8 cellular contexts compared by ENCODE assay signal in the genomic region with DNA sequence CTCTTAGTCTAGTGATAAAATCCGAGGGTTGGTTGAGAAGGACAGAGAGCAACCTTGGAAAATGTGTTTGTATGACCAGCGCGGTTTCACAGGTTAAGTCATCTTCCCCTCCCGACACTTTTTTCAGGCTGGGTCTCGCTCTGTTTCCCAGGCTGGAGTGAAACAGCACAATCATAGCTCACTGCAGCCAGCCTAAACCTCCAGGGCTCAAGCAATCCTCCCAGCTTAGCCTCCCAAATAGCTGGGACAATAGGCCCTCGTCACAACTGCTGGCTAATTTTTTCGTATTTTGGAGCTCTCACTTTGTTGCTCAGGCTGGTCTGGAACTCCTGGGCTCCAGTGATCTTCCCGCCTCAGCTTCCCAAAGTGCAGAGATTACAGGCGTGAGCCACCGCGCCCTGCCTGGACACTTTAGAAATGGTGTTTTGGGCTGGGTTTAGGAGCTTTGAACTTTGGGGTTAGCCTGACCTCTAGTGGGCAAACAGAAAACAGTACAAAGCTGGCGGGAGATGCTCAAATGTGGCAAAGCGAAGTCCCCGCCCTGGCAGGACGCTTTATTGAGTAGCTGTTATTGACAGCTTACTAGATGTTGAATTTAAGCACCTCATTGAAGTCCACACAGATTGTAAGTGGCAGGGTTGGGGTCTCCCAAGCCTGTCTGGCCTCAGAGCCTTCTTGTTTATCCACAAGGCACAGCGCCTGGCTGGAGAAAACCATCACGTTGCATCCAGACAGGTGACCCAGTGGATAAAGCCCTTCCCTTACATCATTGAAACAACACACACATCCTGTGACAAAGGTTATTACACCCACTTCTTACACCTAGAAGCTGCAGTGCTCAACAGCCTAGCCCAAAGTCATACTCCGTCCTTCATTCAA. TPM values are rescaled to one million over a fixed set of nuclear protein-coding genes. Genes with fewer than 3 reads are reported as not detected.
DNase-seq lines count a peak whose midpoint lies in the region; ATAC-seq, FAIRE-seq and TF ChIP-seq lines count a peak whose summit lies in the region.

No MANE protein-coding gene starts in this region.

- peaks cover 3% of the 10 kb centered on the region for H3K4me1 Mint-ChIP-seq in activated naive CD8-positive, alpha-beta T cell treated with anti-CD3 and anti-CD28 coated beads, Interleukin-2, amount 50 U/mL, for 24 hours

- H3K4me2 ChIP-seq in A549: peak overlapping the region; percentile 49

- H3K36me3 Mint-ChIP-seq in activated naive CD8-positive, alpha-beta T cell treated with anti-CD3 and anti-CD28 coated beads, Interleukin-2, amount 50 U/mL, for 24 hours (ENCODE audit: low read depth): no peaks in the 10 kb centered on the region

- DNase-seq in A549 (ENCODE audit: low read depth in 1 of 2, low spot score in 1 of 2): peak; percentile 65 to 74
- peak; percentile 69 for DNase-seq in M059J (ENCODE audit: low read depth)
- DNase-seq in SW480 (ENCODE audit: low spot score): peak; percentile 56
- peak; percentile 54 for DNase-seq in activated naive CD8-positive, alpha-beta T cell treated with anti-CD3 and anti-CD28 coated beads, Interleukin-2, amount 50 U/mL, for 24 hours
- no peak for DNase-seq in left ventricle myocardium inferior
- peak in 1 of 2 donors; percentile 8 for DNase-seq in gastrocnemius medialis

- H3K27ac ChIP-seq in A549 (no peak overlapping the region), left ventricle myocardium inferior (replicated peaks) (no peak overlapping the region), gastrocnemius medialis (no peak overlapping the region)

- H3K4me3 Mint-ChIP-seq in activated naive CD8-positive, alpha-beta T cell treated with anti-CD3 and anti-CD28 coated beads, Interleukin-2, amount 50 U/mL, for 24 hours: no peak overlapping the region

- no peak overlapping the region for H3K27ac Mint-ChIP-seq in activated naive CD8-positive, alpha-beta T cell treated with anti-CD3 and anti-CD28 coated beads, Interleukin-2, amount 50 U/mL, for 24 hours

- no peak for FAIRE-seq in A549 (lab: Jason Lieb, UNC)

- TF ChIP-seq CTCF in A549 (IDR thresholded peaks at IDR 0.05): peak; percentile 82
- TF ChIP-seq CTCF in GM12875 (IDR thresholded peaks at IDR 0.05; ENCODE audit: borderline replicate concordance, insufficient read depth, low read depth, low read length): peak; percentile 72
- peak; percentile 84 for TF ChIP-seq CTCF in left ventricle myocardium inferior (IDR thresholded peaks at IDR 0.05; ENCODE audit: borderline replicate concordance)
- TF ChIP-seq CTCF in gastrocnemius medialis (IDR thresholded peaks at IDR 0.05 in 4 of 5, conservative IDR thresholded peaks at IDR 0.05 in 1 of 5): peak; percentile 33 to 72 (median 59)

- CTCF ChIA-PET in A549 (lab: Yijun Ruan, JAX): interaction anchor here (0.6 to 13.8 kb wide), 56 partner anchors 9 to 1651 kb away, joined by 3 to 279 read pairs (median 4); partner anchors contain the start of gene PLK1

- no peaks in the 10 kb centered on the region for H3K9me3 Mint-ChIP-seq in activated naive CD8-positive, alpha-beta T cell treated with anti-CD3 and anti-CD28 coated beads, Interleukin-2, amount 50 U/mL, for 24 hours

- POLR2A ChIA-PET in A549 (lab: Yijun Ruan, JAX): interaction anchor here (0.6 kb wide), 1 partner anchor 28 kb away, joined by 5 read pairs; no protein-coding TSS in a partner anchor

- 20% methylated on average over 18 of the region's 18 CpGs for WGBS in A549 (ENCODE audit: missing lambda C conversion rate)

- peak; percentile 91 to 94 for TF ChIP-seq RAD21 in A549 (conservative IDR thresholded peaks at IDR 0.05 in 1 of 2, IDR thresholded peaks at IDR 0.05 in 1 of 2)

- ATAC-seq in A549: peak; percentile 92 to 98
- ATAC-seq in activated naive CD8-positive, alpha-beta T cell treated with anti-CD3 and anti-CD28 coated beads, Interleukin-2, amount 50 U/mL, for 24 hours: peak; percentile 89
- ATAC-seq in gastrocnemius medialis: peak; percentile 56 to 65
- ATAC-seq in GM18517 (IDR thresholded peaks at IDR 0.05; ENCODE audit: unreplicated experiment): no peak

- H3K4me1 ChIP-seq in A549 (no peaks in the 10 kb centered on the region), left ventricle myocardium inferior (no peaks in the 10 kb centered on the region), gastrocnemius medialis (peaks cover 3 to 7% of the 10 kb centered on the region in 2 donors)

- no peak for TF ChIP-seq POLR2A in A549 (IDR thresholded peaks at IDR 0.05; ENCODE audit: low read length)
- no peak for TF ChIP-seq POLR2A in gastrocnemius medialis (IDR thresholded peaks at IDR 0.05)

- H3K27me3 ChIP-seq in left ventricle myocardium inferior (ENCODE audit: low read depth) (peaks cover 72% of the 10 kb centered on the region), gastrocnemius medialis (no peaks in the 10 kb centered on the region)

- in situ Hi-C loops in gastrocnemius medialis (cut with MboI; ENCODE audit: low sequenced_read_pairs in 4 of 4): loop anchor here in 2 of 4 donors (10.0 to 25.0 kb wide), 2 partner anchors 460 to 842 kb away; no protein-coding TSS in a partner anchor

- H3K4me3 ChIP-seq in A549 (no peak overlapping the region), GM12875 (ENCODE audit: low read depth, low read length) (no peak overlapping the region), left ventricle myocardium inferior (no peak overlapping the region), gastrocnemius medialis (no peak overlapping the region)

- intact Hi-C loops in left ventricle myocardium inferior (cut with micrococcal nuclease): no loop called here
- intact Hi-C loops in gastrocnemius medialis (cut with DNase I; ENCODE audit: low total_unique reads): loop anchor here (10.0 kb wide), 2 partner anchors 460 to 950 kb away; partner anchors contain the start of genes EARS2 and UBFD1

- H3K36me3 ChIP-seq in left ventricle myocardium inferior (no peaks in the 10 kb centered on the region), gastrocnemius medialis (no peaks in the 10 kb centered on the region)

- TF ChIP-seq EP300 in A549 (IDR thresholded peaks at IDR 0.05): no peak

- H3K27me3 Mint-ChIP-seq in activated naive CD8-positive, alpha-beta T cell treated with anti-CD3 and anti-CD28 coated beads, Interleukin-2, amount 50 U/mL, for 24 hours: peaks cover 7% of the 10 kb centered on the region

- no peaks in the 10 kb centered on the region for H3K9me3 ChIP-seq in A549
- no peaks in the 10 kb centered on the region for H3K9me3 ChIP-seq in left ventricle myocardium inferior (replicated peaks)
- H3K9me3 ChIP-seq in gastrocnemius medialis: no peaks in the 10 kb centered on the region

TF ChIP-seq in A549, 52 proteins besides CTCF, POLR2A, EP300 and RAD21:
- TF ChIP-seq FOSL2 (IDR thresholded peaks at IDR 0.05) (no peak), FOSL2 (CRISPR knock-in tag; IDR thresholded peaks at IDR 0.05) (no peak), E2F6 (IDR thresholded peaks at IDR 0.05; ENCODE audit: borderline replicate concordance, low read depth) (0 out of 2 replicates have a peak, but pooled peaks have one; percentile 27), SMC3 (IDR thresholded peaks at IDR 0.05) (peak; percentile 71)

RNA-seq across cellular contexts. Expression of gene RBBP6, which starts 34.7 kb away (rescaled TPM):
- 49.3 and 52.7 TPM in 2 replicates for polyA plus RNA-seq in A549 (2011; rRNA removed)
- polyA plus RNA-seq in A549 (2012; cell fraction: cytosol; rRNA removed): 13.8 and 15.2 TPM in 2 replicates
- polyA plus RNA-seq in A549 (2012; cell fraction: nucleus; rRNA removed): 26.3 and 32.5 TPM in 2 replicates
- 24.7 to 28.7 TPM (median 25.0 TPM) in 3 replicates for polyA plus RNA-seq in A549 (2017; fragmentation: RNase III; extraction: RNeasy Plus Mini Kit Qiagen cat#74134 plus additional on column Dnase treatment)
- polyA minus RNA-seq in A549 (2011; rRNA and poly(A)+ RNA removed): 31.1 and 34.8 TPM in 2 replicates
- 19.2 and 31.6 TPM in 2 replicates for total RNA-seq in M059J (2014; rRNA removed; shearing (Covaris generic))
- 33.4 TPM for total RNA-seq in left ventricle myocardium inferior
- total RNA-seq in gastrocnemius medialis: 10 to 100 TPM; 33.3 to 57.1 (median 47.8) TPM
